ENCODE assay signal across 1 cellular context in genomic region chr14:93184391-93185332, GRCh38.
TF ChIP-seq lines count a peak whose summit lies in the region.

Gene LYSET, plus strand, starts transcription at chr14:93185317. Its CDS starts 89 bp downstream, at chr14:93185406.
Gene MOAP1, minus strand, starts transcription at chr14:93184897. Its CDS starts 655 bp downstream, at chr14:93184242.

TF ChIP-seq in WTC11, 78 proteins besides CTCF, POLR2A, EP300 and RAD21 (continued from another document):
- TF ChIP-seq, protein P1, sequence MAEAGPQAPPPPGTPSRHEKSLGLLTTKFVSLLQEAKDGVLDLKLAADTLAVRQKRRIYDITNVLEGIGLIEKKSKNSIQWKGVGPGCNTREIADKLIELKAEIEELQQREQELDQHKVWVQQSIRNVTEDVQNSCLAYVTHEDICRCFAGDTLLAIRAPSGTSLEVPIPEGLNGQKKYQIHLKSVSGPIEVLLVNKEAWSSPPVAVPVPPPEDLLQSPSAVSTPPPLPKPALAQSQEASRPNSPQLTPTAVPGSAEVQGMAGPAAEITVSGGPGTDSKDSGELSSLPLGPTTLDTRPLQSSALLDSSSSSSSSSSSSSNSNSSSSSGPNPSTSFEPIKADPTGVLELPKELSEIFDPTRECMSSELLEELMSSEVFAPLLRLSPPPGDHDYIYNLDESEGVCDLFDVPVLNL (CRISPR knock-in tag; IDR thresholded peaks at IDR 0.05; ENCODE audit: borderline replicate concordance, low read depth): no peak
- TF ChIP-seq USF2 (CRISPR knock-in tag; IDR thresholded peaks at IDR 0.05) (peak; percentile 46), FOXP1 (CRISPR knock-in tag; IDR thresholded peaks at IDR 0.05; ENCODE audit: borderline replicate concordance) (peak; percentile 40), KAT7 (CRISPR knock-in tag; IDR thresholded peaks at IDR 0.05; ENCODE audit: borderline replicate concordance) (peak; percentile 35; the same call in 1 of the 2 replicates), ATF1 (CRISPR knock-in tag; IDR thresholded peaks at IDR 0.05) (peak; percentile 45; the same call in 1 of the 2 replicates), SMAD3 (CRISPR knock-in tag; IDR thresholded peaks at IDR 0.05; ENCODE audit: borderline replicate concordance) (peak; percentile 67), ELF4 (CRISPR knock-in tag; IDR thresholded peaks at IDR 0.05; ENCODE audit: low read depth) (no peak)
- TF ChIP-seq, protein P2, sequence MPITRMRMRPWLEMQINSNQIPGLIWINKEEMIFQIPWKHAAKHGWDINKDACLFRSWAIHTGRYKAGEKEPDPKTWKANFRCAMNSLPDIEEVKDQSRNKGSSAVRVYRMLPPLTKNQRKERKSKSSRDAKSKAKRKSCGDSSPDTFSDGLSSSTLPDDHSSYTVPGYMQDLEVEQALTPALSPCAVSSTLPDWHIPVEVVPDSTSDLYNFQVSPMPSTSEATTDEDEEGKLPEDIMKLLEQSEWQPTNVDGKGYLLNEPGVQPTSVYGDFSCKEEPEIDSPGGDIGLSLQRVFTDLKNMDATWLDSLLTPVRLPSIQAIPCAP (CRISPR knock-in tag; IDR thresholded peaks at IDR 0.05): 0 out of 2 replicates have a peak, but pooled peaks have one; percentile 30
